22 cellular contexts compared by ENCODE assay signal in genomic region chr2:215746507-215747243, GRCh38.
DNase-seq lines count a peak whose midpoint lies in the region; ATAC-seq and TF ChIP-seq lines count a peak whose summit lies in the region.
"Had no signal": no experiment of that assay in that cellular context is flagged by ENCODE, and none has a peak within 500 bp of the region (broad histone marks: within the 10 kb centered on the region; RNA-seq: fewer than 3 reads in every experiment).

No MANE protein-coding gene starts in this region.

- H3K36me3 Mint-ChIP-seq in stimulated activated naive B cell treated with anti-CD40 and anti-IgM and Interleukin-4, amounts not matched to agents 10 μg/mL and 1 μg/mL and 100 μg/mL, for 72 hours: no peaks in the 10 kb centered on the region
- H3K36me3 Mint-ChIP-seq: activated CD8-positive, alpha-beta memory T cell treated with anti-CD3 and anti-CD28 coated beads, Interleukin-2, amount 10 ng/mL, durations not matched to agents 7 days and 5 days; activated naive CD4-positive, alpha-beta T cell treated with anti-CD3 and anti-CD28 coated beads, Interleukin-2, amount 10 ng/mL, durations not matched to agents 7 days and 5 days; memory B cell; type B pancreatic cell had no signal

- no peak overlapping the region for H3K4me3 ChIP-seq in fibroblast of the aortic adventitia (ENCODE audit: low read depth, low read length)
- H3K4me3 ChIP-seq: esophagus muscularis mucosa, SJCRH30 had no signal

- H3K9me3 Mint-ChIP-seq in stimulated activated naive B cell treated with anti-CD40 and anti-IgM and Interleukin-4, amounts not matched to agents 10 μg/mL and 1 μg/mL and 100 μg/mL, for 72 hours: no peaks in the 10 kb centered on the region
- H3K9me3 Mint-ChIP-seq: activated naive CD4-positive, alpha-beta T cell treated with anti-CD3 and anti-CD28 coated beads, Interleukin-2, amount 10 ng/mL, durations not matched to agents 7 days and 5 days; effector memory CD8-positive, alpha-beta T cell; memory B cell; type B pancreatic cell had no signal

- H3K27ac Mint-ChIP-seq in stimulated activated naive B cell treated with anti-CD40 and anti-IgM and Interleukin-4, amounts not matched to agents 10 μg/mL and 1 μg/mL and 100 μg/mL, for 72 hours: no peak overlapping the region
- H3K27ac Mint-ChIP-seq: activated CD8-positive, alpha-beta memory T cell treated with anti-CD3 and anti-CD28 coated beads, Interleukin-2, amount 10 ng/mL, durations not matched to agents 7 days and 5 days; activated naive CD4-positive, alpha-beta T cell treated with anti-CD3 and anti-CD28 coated beads, Interleukin-2, amount 10 ng/mL, durations not matched to agents 7 days and 5 days; effector memory CD8-positive, alpha-beta T cell; memory B cell; type B pancreatic cell had no signal

- DNase-seq in stimulated activated CD4-positive, alpha-beta T cell treated with anti-CD3 and anti-CD28 coated beads, Interleukin-15, amount 100 ng/mL, for 48 hours (ENCODE audit: low read depth in 2 of 2): peak; percentile 40 to 52
- DNase-seq in stimulated activated CD4-positive, alpha-beta T cell treated with anti-CD3 and anti-CD28 coated beads, Interleukin-4, amount 100 ng/mL, for 4 hours: no peak
- DNase-seq in RKO (ENCODE audit: low spot score): peak; percentile 3
- peak; percentile 44 for DNase-seq in fibroblast of the aortic adventitia (ENCODE audit: low read depth)
- no peak for DNase-seq in stimulated activated naive B cell treated with anti-CD40 and anti-IgM and Interleukin-4, amounts not matched to agents 10 μg/mL and 1 μg/mL and 100 μg/mL, for 72 hours
- no peak for DNase-seq in DMS53 treated with DMSO at 0.1 percent for 48 hours (lab: John Stamatoyannopoulos, UW; ENCODE audit: unreplicated experiment)
- no peak for DNase-seq in KBM-7
- DNase-seq: activated CD8-positive, alpha-beta memory T cell treated with anti-CD3 and anti-CD28 coated beads, Interleukin-2, amount 10 ng/mL, durations not matched to agents 7 days and 5 days; activated naive CD4-positive, alpha-beta T cell treated with anti-CD3 and anti-CD28 coated beads, Interleukin-2, amount 10 ng/mL, durations not matched to agents 7 days and 5 days; Caco-2; effector memory CD8-positive, alpha-beta T cell; MV-4-11; NCI-H187; NCI-H774; OCI-M1; retina; SJCRH30; WERI-Rb-1 had no signal

- in situ Hi-C loops in KBM-7 (cut with MboI; ENCODE audit: low pct_unique_long_range_greater_than_20kb, low sequenced_read_pairs): no loop called here

- peak; percentile 33 to 52 for ATAC-seq in stimulated activated naive B cell treated with anti-CD40 and anti-IgM and Interleukin-4, amounts not matched to agents 10 μg/mL and 1 μg/mL and 100 μg/mL, for 72 hours (replicated peaks)
- no peak for ATAC-seq in HG03457 (IDR thresholded peaks at IDR 0.05; ENCODE audit: unreplicated experiment)
- ATAC-seq: activated CD8-positive, alpha-beta memory T cell treated with anti-CD3 and anti-CD28 coated beads, Interleukin-2, amount 10 ng/mL, durations not matched to agents 7 days and 5 days; effector memory CD8-positive, alpha-beta T cell had no signal

- H3K4me1 Mint-ChIP-seq in stimulated activated naive B cell treated with anti-CD40 and anti-IgM and Interleukin-4, amounts not matched to agents 10 μg/mL and 1 μg/mL and 100 μg/mL, for 72 hours: peaks cover 0 to 16% of the 10 kb centered on the region in 2 donors
- H3K4me1 Mint-ChIP-seq: memory B cell had no signal

- TF ChIP-seq CTCF in fibroblast of the aortic adventitia (IDR thresholded peaks at IDR 0.05; ENCODE audit: insufficient read depth, low read length): no peak

- peaks cover 5 to 9% of the 10 kb centered on the region in 2 donors for H3K27me3 Mint-ChIP-seq in stimulated activated naive B cell treated with anti-CD40 and anti-IgM and Interleukin-4, amounts not matched to agents 10 μg/mL and 1 μg/mL and 100 μg/mL, for 72 hours
- H3K27me3 Mint-ChIP-seq: activated CD8-positive, alpha-beta memory T cell treated with anti-CD3 and anti-CD28 coated beads, Interleukin-2, amount 10 ng/mL, durations not matched to agents 7 days and 5 days; type B pancreatic cell had no signal

- H3K4me3 Mint-ChIP-seq in stimulated activated naive B cell treated with anti-CD40 and anti-IgM and Interleukin-4, amounts not matched to agents 10 μg/mL and 1 μg/mL and 100 μg/mL, for 72 hours: no peak overlapping the region
- H3K4me3 Mint-ChIP-seq: activated CD8-positive, alpha-beta memory T cell treated with anti-CD3 and anti-CD28 coated beads, Interleukin-2, amount 10 ng/mL, durations not matched to agents 7 days and 5 days; activated naive CD4-positive, alpha-beta T cell treated with anti-CD3 and anti-CD28 coated beads, Interleukin-2, amount 10 ng/mL, durations not matched to agents 7 days and 5 days; effector memory CD8-positive, alpha-beta T cell; memory B cell; type B pancreatic cell had no signal

Comparison
In these comparisons a context has a peak if more than half of its experiments do, and no peak if none do; other contexts are left out.
1. DNase-seq: peak in stimulated activated CD4-positive, alpha-beta T cell treated with anti-CD3 and anti-CD28 coated beads, Interleukin-15, amount 100 ng/mL, for 48 hours (2 of 2), RKO (single experiment) and fibroblast of the aortic adventitia (single experiment); none in stimulated activated CD4-positive, alpha-beta T cell treated with anti-CD3 and anti-CD28 coated beads, Interleukin-4, amount 100 ng/mL, for 4 hours (0 of 2), stimulated activated naive B cell treated with anti-CD40 and anti-IgM and Interleukin-4, amounts not matched to agents 10 μg/mL and 1 μg/mL and 100 μg/mL, for 72 hours (single experiment), DMS53 treated with DMSO at 0.1 percent for 48 hours (single experiment) and KBM-7 (single experiment).